8 cellular contexts compared by ENCODE assay signal in genomic region chr6:34425498-34426410, GRCh38. TPM values are rescaled to one million over a fixed set of nuclear protein-coding genes. Genes with fewer than 3 reads are reported as not detected.
A peak's percentile ranks its signal among the peaks of the same experiment; 100 is the strongest.
DNase-seq lines count a peak whose midpoint lies in the region; ATAC-seq and TF ChIP-seq lines count a peak whose summit lies in the region.

RPS10 (minus strand) TSS chr6:34426069; CDS start chr6:34425221, 848 bp downstream.

- 2 to 5% methylated on average over 12 to 55 of the region's 58 CpGs for WGBS in endodermal cell (ENCODE audit: insufficient coverage in 1 of 2, insufficient read length in 1 of 2), 2 experiments
- WGBS in mesendoderm (ENCODE audit: extremely low coverage, insufficient coverage, low lambda C conversion rate) = no CpG with 5 or more reads among the region's 58 CpGs

- no peaks in the 10 kb centered on the region for H3K27me3 ChIP-seq in CD8-positive, alpha-beta memory T cell (ENCODE audit: insufficient read depth, low read length, poor library complexity, severe bottlenecking)
- H3K27me3 ChIP-seq in OCI-LY1 (ENCODE audit: insufficient read depth, low read length) (no peaks in the 10 kb centered on the region; the same call in 1 of the 2 replicates), endodermal cell (ENCODE audit: control insufficient read depth, insufficient read depth, low read length, poor library complexity, severe bottlenecking) (no peaks in the 10 kb centered on the region), mesendoderm (ENCODE audit: insufficient read depth, low read length, poor library complexity) (no peaks in the 10 kb centered on the region)

- H3F3A ChIP-seq in OCI-LY1 (ENCODE audit: insufficient read depth, low read length) = no peaks in the 10 kb centered on the region

- H3K27me3 Mint-ChIP-seq in CD8-positive, alpha-beta memory T cell = no peaks in the 10 kb centered on the region
- no peaks in the 10 kb centered on the region for H3K27me3 Mint-ChIP-seq in endodermal cell (ENCODE audit: insufficient read depth)

- H3K9me3 Mint-ChIP-seq in CD8-positive, alpha-beta memory T cell = no peaks in the 10 kb centered on the region
- peaks cover 17% of the 10 kb centered on the region for H3K9me3 Mint-ChIP-seq in endodermal cell

- H3K23ac ChIP-seq in mesendoderm (ENCODE audit: low read length) = peak within 1 kb of the TSS; percentile 85

- H2BK120ac ChIP-seq in mesendoderm (ENCODE audit: low read depth, low read length) = no peak within 1 kb of the TSS

- no peak within 1 kb of the TSS for H4K8ac ChIP-seq in mesendoderm (ENCODE audit: low read depth, low read length)

- H3K9me3 ChIP-seq in CD8-positive, alpha-beta memory T cell (ENCODE audit: low read length) = no peaks in the 10 kb centered on the region
- H3K9me3 ChIP-seq in OCI-LY1 (ENCODE audit: low read length) (peaks cover 3% of the 10 kb centered on the region), endodermal cell (ENCODE audit: control insufficient read depth, low read length) (peaks cover 12% of the 10 kb centered on the region)

- peak within 1 kb of the TSS; percentile 98 for H3K56ac ChIP-seq in mesendoderm (ENCODE audit: low read length)

- peak within 1 kb of the TSS; percentile 97 to 100 (median 99) for H3K4me3 Mint-ChIP-seq in CD8-positive, alpha-beta memory T cell
- peak within 1 kb of the TSS; percentile 99 for H3K4me3 Mint-ChIP-seq in endodermal cell

- H4K20me1 ChIP-seq in OCI-LY1 (ENCODE audit: insufficient read depth, low read length) = no peaks in the 10 kb centered on the region

- peak within 1 kb of the TSS; percentile 98 for H3K4me2 ChIP-seq in OCI-LY1 (ENCODE audit: low read length)
- peak within 1 kb of the TSS; percentile 97 for H3K4me2 ChIP-seq in mesendoderm (ENCODE audit: low read length)

- peak within 1 kb of the TSS; percentile 98 for H3K4me3 ChIP-seq in CD8-positive, alpha-beta memory T cell (ENCODE audit: low read length)
- H3K4me3 ChIP-seq in OCI-LY1 (ENCODE audit: low read depth, low read length, poor library complexity, severe bottlenecking) = peak within 1 kb of the TSS; percentile 95
- peak within 1 kb of the TSS; percentile 100 for H3K4me3 ChIP-seq in endodermal cell (ENCODE audit: low read length)
- peak within 1 kb of the TSS; percentile 92 for H3K4me3 ChIP-seq in mesendoderm (ENCODE audit: low read length)

- peaks cover 35% of the 10 kb centered on the region for H3K36me3 ChIP-seq in CD8-positive, alpha-beta memory T cell (ENCODE audit: insufficient read depth, low read length)
- H3K36me3 ChIP-seq in OCI-LY1 (ENCODE audit: insufficient read depth, low read length) (peaks cover 49% of the 10 kb centered on the region), endodermal cell (ENCODE audit: control insufficient read depth, insufficient read depth, low read length) (peaks cover 46% of the 10 kb centered on the region), mesendoderm (ENCODE audit: control insufficient read depth, insufficient read depth, low read length) (peaks cover 25% of the 10 kb centered on the region)

- peak within 1 kb of the TSS; percentile 91 for H3K18ac ChIP-seq in mesendoderm (ENCODE audit: low read length)

- H3K36me3 Mint-ChIP-seq in CD8-positive, alpha-beta memory T cell = peaks cover 3 to 49% (median 5%) of the 10 kb centered on the region in 3 donors
- peaks cover 45% of the 10 kb centered on the region for H3K36me3 Mint-ChIP-seq in endodermal cell (ENCODE audit: low read depth)

- TF ChIP-seq CTCF in OCI-LY1 (IDR thresholded peaks at IDR 0.05; ENCODE audit: low read length) (no peak), endodermal cell (conservative IDR thresholded peaks at IDR 0.05) (no peak)

- ATAC-seq in GM21390 (IDR thresholded peaks at IDR 0.05; ENCODE audit: unreplicated experiment) = peak; percentile 76

- H2AK5ac ChIP-seq in mesendoderm (ENCODE audit: low read length) = peak within 1 kb of the TSS; percentile 98

- H4K5ac ChIP-seq in mesendoderm (ENCODE audit: low read length) = no peak within 1 kb of the TSS

- H2BK15ac ChIP-seq in mesendoderm (replicated peaks; ENCODE audit: low read depth) = no peak within 1 kb of the TSS

- peak within 1 kb of the TSS; percentile 91 for H2BK5ac ChIP-seq in mesendoderm (ENCODE audit: low read length)

- no peak within 1 kb of the TSS for H2AFZ ChIP-seq in OCI-LY1 (ENCODE audit: low read length)

- peaks cover 14% of the 10 kb centered on the region for H3K79me1 ChIP-seq in mesendoderm (ENCODE audit: low read length)

- DNase-seq in CD8-positive, alpha-beta memory T cell = peak; percentile 85 to 90 (median 86)
- DNase-seq in HuH-7 (ENCODE audit: low spot score) (peak; percentile 85), endodermal cell (peak; percentile 97), mesendoderm (peak; percentile 94)
- peak; percentile 72 for DNase-seq in activated CD8-positive, alpha-beta memory T cell treated with anti-CD3 and anti-CD28 coated beads, Interleukin-2, amount 50 U/mL, for 24 hours (ENCODE audit: extremely low read depth)
- DNase-seq in stimulated activated CD8-positive, alpha-beta memory T cell treated with anti-CD3 and anti-CD28 coated beads, Interleukin-12 subunit alpha, Interleukin-12 subunit beta, amount 100 ng/mL, for 4 hours (ENCODE audit: low read depth) = peak; percentile 81

- H3K79me2 ChIP-seq in OCI-LY1 (ENCODE audit: insufficient read depth, low read length) (peaks cover 31% of the 10 kb centered on the region), mesendoderm (ENCODE audit: control insufficient read depth, insufficient read depth, low read length) (peaks cover 32% of the 10 kb centered on the region)

- H3K4me1 ChIP-seq in CD8-positive, alpha-beta memory T cell (ENCODE audit: insufficient read depth, low read length) = peaks cover 22% of the 10 kb centered on the region
- H3K4me1 ChIP-seq in OCI-LY1 (ENCODE audit: insufficient read depth, low read length, severe bottlenecking) = peaks cover 27% of the 10 kb centered on the region
- no peaks in the 10 kb centered on the region for H3K4me1 ChIP-seq in endodermal cell (ENCODE audit: control insufficient read depth, insufficient read depth, low read length)
- H3K4me1 ChIP-seq in mesendoderm (ENCODE audit: control insufficient read depth, low read depth, low read length) = peaks cover 4% of the 10 kb centered on the region

- H3K9me2 ChIP-seq in OCI-LY1 (ENCODE audit: low read depth, low read length) = no peaks in the 10 kb centered on the region

- H3K27ac ChIP-seq in CD8-positive, alpha-beta memory T cell (ENCODE audit: low read depth, low read length) = peak within 1 kb of the TSS; percentile 94
- H3K27ac ChIP-seq in OCI-LY1 (ENCODE audit: low read depth, low read length, poor library complexity, severe bottlenecking) (peak within 1 kb of the TSS; percentile 65), endodermal cell (ENCODE audit: low read depth, low read length) (peak within 1 kb of the TSS; percentile 91), mesendoderm (ENCODE audit: low read depth, low read length) (peak within 1 kb of the TSS; percentile 70)

- POLR2A ChIA-PET in CD8-positive, alpha-beta memory T cell (lab: Charles Lee) = interaction anchor here (0.5 to 2.1 kb wide), 5 partner anchors 34 to 1603 kb away, joined by 4 to 10 read pairs (median 6); partner anchors contain the start of genes HMGA1 and SMIM29

- peak within 1 kb of the TSS; percentile 75 for H3K4ac ChIP-seq in mesendoderm (ENCODE audit: low read depth, low read length)

- H3K27ac Mint-ChIP-seq in CD8-positive, alpha-beta memory T cell = peak within 1 kb of the TSS; percentile 96 to 99 (median 98)
- peak within 1 kb of the TSS; percentile 100 for H3K27ac Mint-ChIP-seq in endodermal cell

- peaks cover 26 to 45% (median 33%) of the 10 kb centered on the region in 3 donors for H3K4me1 Mint-ChIP-seq in CD8-positive, alpha-beta memory T cell
- peaks cover 4% of the 10 kb centered on the region for H3K4me1 Mint-ChIP-seq in endodermal cell

- CTCF ChIA-PET in CD8-positive, alpha-beta memory T cell (lab: Charles Lee) = interaction anchor here (1.1 to 2.4 kb wide), 5 partner anchors 11 to 229 kb away, joined by 3 to 10 read pairs (median 3); no protein-coding TSS in a partner anchor

- H3K9ac ChIP-seq in OCI-LY1 (ENCODE audit: low read length) (peak within 1 kb of the TSS; percentile 100), endodermal cell (ENCODE audit: extremely low read depth, low read length, poor library complexity, severe bottlenecking) (peak within 1 kb of the TSS; percentile 100), mesendoderm (ENCODE audit: low read length) (peak within 1 kb of the TSS; percentile 100)

RNA-seq across cellular contexts. Expression of gene RPS10, which starts in this region (rescaled TPM):
- total RNA-seq in CD8-positive, alpha-beta memory T cell = 1,000 to 10,000 TPM; 1,999 to 2,032 TPM
- 1,462 TPM for polyA plus RNA-seq in CD8-positive, alpha-beta memory T cell
- 1,000 to 10,000 TPM; 1,892 to 2,030 TPM for total RNA-seq in endodermal cell
- polyA plus RNA-seq in endodermal cell (2013, experiment 1 of 2) = 2,352 TPM
- polyA plus RNA-seq in endodermal cell (2013, experiment 2 of 2) = 2,233 TPM
- 2,316 TPM for polyA plus RNA-seq in mesendoderm (2013, experiment 1 of 2)
- polyA plus RNA-seq in mesendoderm (2013, experiment 2 of 2) = 2,311 TPM

Comparison
In these comparisons a context has a peak if more than half of its experiments do, and no peak if none do; other contexts are left out.
1. Peak in every context shown above with its lines: DNase-seq, ATAC-seq, H3K4me3 ChIP-seq and H3K27ac ChIP-seq.